ENCODE assay signal across 1 cellular context in the genomic region with DNA sequence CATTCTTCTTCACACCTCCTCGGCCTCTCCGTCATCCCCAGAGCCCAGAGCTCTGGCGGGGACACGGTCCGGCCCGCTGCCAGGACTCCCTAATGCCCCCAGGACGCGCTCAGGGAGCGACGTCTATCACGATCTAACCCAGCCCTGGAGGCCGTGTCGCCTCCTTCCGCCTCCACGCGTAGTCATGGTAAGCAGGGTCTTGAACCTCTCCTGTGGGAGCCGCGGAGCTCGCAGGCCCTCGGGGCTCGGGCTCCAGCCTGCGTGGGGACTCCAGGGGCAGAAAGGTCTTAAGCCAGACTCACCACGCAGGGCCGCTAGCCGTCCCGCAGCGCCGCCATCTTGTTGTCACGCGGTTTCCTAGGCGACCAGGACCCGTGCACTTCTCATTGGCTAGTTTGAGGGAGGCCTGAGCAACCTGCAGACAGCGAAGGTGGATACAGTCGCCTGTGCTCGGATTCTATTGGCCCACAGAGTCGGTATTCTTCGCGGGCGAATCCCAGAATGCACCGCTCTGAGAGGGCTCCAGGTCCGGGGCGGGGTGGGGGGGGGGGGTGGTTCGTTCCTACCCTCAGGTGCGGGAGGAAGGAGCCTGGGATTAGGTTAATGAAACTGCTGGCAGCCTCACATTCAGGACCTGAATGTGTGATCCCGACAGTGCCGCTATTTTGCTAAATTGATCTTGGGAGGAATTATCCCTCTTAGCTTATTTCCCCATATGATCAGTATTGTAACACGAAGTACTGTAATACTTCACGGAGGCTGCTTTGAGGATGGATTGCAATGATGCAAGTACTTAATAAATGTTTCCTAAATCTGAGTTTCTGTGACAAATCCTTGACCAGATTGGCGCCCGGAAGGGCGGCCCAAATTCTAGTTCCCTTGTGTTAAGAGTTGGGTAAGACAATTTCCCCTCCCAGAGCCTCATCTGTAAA.
TF ChIP-seq lines count a peak whose summit lies in the region.

A gene with protein sequence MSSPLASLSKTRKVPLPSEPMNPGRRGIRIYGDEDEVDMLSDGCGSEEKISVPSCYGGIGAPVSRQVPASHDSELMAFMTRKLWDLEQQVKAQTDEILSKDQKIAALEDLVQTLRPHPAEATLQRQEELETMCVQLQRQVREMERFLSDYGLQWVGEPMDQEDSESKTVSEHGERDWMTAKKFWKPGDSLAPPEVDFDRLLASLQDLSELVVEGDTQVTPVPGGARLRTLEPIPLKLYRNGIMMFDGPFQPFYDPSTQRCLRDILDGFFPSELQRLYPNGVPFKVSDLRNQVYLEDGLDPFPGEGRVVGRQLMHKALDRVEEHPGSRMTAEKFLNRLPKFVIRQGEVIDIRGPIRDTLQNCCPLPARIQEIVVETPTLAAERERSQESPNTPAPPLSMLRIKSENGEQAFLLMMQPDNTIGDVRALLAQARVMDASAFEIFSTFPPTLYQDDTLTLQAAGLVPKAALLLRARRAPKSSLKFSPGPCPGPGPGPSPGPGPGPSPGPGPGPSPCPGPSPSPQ (minus strand): TSS at position 347 of the 932 bp plus-strand sequence. CDS start 3,753 bp downstream, outside the sequence.

TF ChIP-seq in K562, 482 proteins besides CTCF, POLR2A, EP300 and RAD21 (continued from another document and continues in another):
- TF ChIP-seq MTA3 (IDR thresholded peaks at IDR 0.05; ENCODE audit: borderline replicate concordance): peak; percentile 20; the same call in 1 of the 2 replicates
- peak; percentile 49; the same call in 1 of the 2 replicates for TF ChIP-seq JUND (IDR thresholded peaks at IDR 0.05; ENCODE audit: borderline replicate concordance, low read depth, low read length)
- TF ChIP-seq JUND (tag; IDR thresholded peaks at IDR 0.05; ENCODE audit: borderline replicate concordance, low read depth, low read length): no peak; the same call in 2 of the 3 replicates
- no peak for TF ChIP-seq SNIP1 (IDR thresholded peaks at IDR 0.05; ENCODE audit: low read depth)
- TF ChIP-seq LEF1 (IDR thresholded peaks at IDR 0.05): 0 out of 2 replicates have a peak, but pooled peaks have one; percentile 49
- 0 out of 2 replicates have a peak, but pooled peaks have one; percentile 60 for TF ChIP-seq ZBTB17 (CRISPR knock-in tag; IDR thresholded peaks at IDR 0.05)
- peak; percentile 46; the same call in 1 of the 2 replicates for TF ChIP-seq NFIC (IDR thresholded peaks at IDR 0.05)
- TF ChIP-seq TEAD1 (CRISPR knock-in tag; IDR thresholded peaks at IDR 0.05): no peak; a peak in 2 of 4 replicates
- TF ChIP-seq, protein P1, sequence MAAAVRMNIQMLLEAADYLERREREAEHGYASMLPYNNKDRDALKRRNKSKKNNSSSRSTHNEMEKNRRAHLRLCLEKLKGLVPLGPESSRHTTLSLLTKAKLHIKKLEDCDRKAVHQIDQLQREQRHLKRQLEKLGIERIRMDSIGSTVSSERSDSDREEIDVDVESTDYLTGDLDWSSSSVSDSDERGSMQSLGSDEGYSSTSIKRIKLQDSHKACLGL (CRISPR knock-in tag; IDR thresholded peaks at IDR 0.05; ENCODE audit: borderline replicate concordance, poor library complexity, severe bottlenecking): peak; percentile 86
- TF ChIP-seq TARDBP (IDR thresholded peaks at IDR 0.05): peak; percentile 24; the same call in 1 of the 2 replicates
- TF ChIP-seq PHF21A (IDR thresholded peaks at IDR 0.05; ENCODE audit: borderline replicate concordance, low read depth): no peak
- no peak; the same call in 1 of the 2 replicates for TF ChIP-seq CEBPG (CRISPR knock-in tag; IDR thresholded peaks at IDR 0.05)
- peak; percentile 24 to 62; a peak in 1 of 4 replicates for TF ChIP-seq CEBPG (tag; conservative IDR thresholded peaks at IDR 0.05 in 1 of 2, IDR thresholded peaks at IDR 0.05 in 1 of 2)
- no peak for TF ChIP-seq ATF1 (CRISPR knock-in tag; IDR thresholded peaks at IDR 0.05)
- peak; percentile 74 for TF ChIP-seq ATF1 (tag; IDR thresholded peaks at IDR 0.05)
- peak; percentile 80 for TF ChIP-seq PHF20 (IDR thresholded peaks at IDR 0.05; ENCODE audit: partially characterized antibody)
- no peak for TF ChIP-seq BCOR (IDR thresholded peaks at IDR 0.05)
- peak; percentile 100 for TF ChIP-seq SAP30 (IDR thresholded peaks at IDR 0.05; ENCODE audit: borderline replicate concordance, insufficient read depth, low read depth, low read length, poor library complexity, severe bottlenecking)
- TF ChIP-seq, protein P2, sequence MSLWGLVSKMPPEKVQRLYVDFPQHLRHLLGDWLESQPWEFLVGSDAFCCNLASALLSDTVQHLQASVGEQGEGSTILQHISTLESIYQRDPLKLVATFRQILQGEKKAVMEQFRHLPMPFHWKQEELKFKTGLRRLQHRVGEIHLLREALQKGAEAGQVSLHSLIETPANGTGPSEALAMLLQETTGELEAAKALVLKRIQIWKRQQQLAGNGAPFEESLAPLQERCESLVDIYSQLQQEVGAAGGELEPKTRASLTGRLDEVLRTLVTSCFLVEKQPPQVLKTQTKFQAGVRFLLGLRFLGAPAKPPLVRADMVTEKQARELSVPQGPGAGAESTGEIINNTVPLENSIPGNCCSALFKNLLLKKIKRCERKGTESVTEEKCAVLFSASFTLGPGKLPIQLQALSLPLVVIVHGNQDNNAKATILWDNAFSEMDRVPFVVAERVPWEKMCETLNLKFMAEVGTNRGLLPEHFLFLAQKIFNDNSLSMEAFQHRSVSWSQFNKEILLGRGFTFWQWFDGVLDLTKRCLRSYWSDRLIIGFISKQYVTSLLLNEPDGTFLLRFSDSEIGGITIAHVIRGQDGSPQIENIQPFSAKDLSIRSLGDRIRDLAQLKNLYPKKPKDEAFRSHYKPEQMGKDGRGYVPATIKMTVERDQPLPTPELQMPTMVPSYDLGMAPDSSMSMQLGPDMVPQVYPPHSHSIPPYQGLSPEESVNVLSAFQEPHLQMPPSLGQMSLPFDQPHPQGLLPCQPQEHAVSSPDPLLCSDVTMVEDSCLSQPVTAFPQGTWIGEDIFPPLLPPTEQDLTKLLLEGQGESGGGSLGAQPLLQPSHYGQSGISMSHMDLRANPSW (CRISPR knock-in tag; IDR thresholded peaks at IDR 0.05): peak; percentile 86; the same call in 1 of the 2 replicates
- TF ChIP-seq ZBTB1 (CRISPR knock-in tag; IDR thresholded peaks at IDR 0.05; ENCODE audit: borderline replicate concordance, low read depth): no peak
- TF ChIP-seq TBP (optimal IDR thresholded peaks at IDR 0.05; ENCODE audit: low read depth, low read length): peak; percentile 64
- no peak for TF ChIP-seq STAT5A (IDR thresholded peaks at IDR 0.05; ENCODE audit: borderline replicate concordance, low read length)
- TF ChIP-seq ZNF175 (CRISPR knock-in tag; IDR thresholded peaks at IDR 0.05; ENCODE audit: low read depth): 0 out of 2 replicates have a peak, but pooled peaks have one; percentile 42
- TF ChIP-seq, protein P3, sequence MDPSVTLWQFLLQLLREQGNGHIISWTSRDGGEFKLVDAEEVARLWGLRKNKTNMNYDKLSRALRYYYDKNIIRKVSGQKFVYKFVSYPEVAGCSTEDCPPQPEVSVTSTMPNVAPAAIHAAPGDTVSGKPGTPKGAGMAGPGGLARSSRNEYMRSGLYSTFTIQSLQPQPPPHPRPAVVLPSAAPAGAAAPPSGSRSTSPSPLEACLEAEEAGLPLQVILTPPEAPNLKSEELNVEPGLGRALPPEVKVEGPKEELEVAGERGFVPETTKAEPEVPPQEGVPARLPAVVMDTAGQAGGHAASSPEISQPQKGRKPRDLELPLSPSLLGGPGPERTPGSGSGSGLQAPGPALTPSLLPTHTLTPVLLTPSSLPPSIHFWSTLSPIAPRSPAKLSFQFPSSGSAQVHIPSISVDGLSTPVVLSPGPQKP (CRISPR knock-in tag; IDR thresholded peaks at IDR 0.05): no peak
- no peak for TF ChIP-seq NFATC3 (IDR thresholded peaks at IDR 0.05)
- TF ChIP-seq KDM5B (IDR thresholded peaks at IDR 0.05; ENCODE audit: insufficient replicate concordance, low read depth, low read length): peak; percentile 58
- peak; percentile 87 for TF ChIP-seq FOXM1 (IDR thresholded peaks at IDR 0.05; ENCODE audit: low read depth)
- TF ChIP-seq FOXM1 (CRISPR knock-in tag; IDR thresholded peaks at IDR 0.05; ENCODE audit: low read depth): peak; percentile 86; the same call in 1 of the 2 replicates
- TF ChIP-seq, protein P4, sequence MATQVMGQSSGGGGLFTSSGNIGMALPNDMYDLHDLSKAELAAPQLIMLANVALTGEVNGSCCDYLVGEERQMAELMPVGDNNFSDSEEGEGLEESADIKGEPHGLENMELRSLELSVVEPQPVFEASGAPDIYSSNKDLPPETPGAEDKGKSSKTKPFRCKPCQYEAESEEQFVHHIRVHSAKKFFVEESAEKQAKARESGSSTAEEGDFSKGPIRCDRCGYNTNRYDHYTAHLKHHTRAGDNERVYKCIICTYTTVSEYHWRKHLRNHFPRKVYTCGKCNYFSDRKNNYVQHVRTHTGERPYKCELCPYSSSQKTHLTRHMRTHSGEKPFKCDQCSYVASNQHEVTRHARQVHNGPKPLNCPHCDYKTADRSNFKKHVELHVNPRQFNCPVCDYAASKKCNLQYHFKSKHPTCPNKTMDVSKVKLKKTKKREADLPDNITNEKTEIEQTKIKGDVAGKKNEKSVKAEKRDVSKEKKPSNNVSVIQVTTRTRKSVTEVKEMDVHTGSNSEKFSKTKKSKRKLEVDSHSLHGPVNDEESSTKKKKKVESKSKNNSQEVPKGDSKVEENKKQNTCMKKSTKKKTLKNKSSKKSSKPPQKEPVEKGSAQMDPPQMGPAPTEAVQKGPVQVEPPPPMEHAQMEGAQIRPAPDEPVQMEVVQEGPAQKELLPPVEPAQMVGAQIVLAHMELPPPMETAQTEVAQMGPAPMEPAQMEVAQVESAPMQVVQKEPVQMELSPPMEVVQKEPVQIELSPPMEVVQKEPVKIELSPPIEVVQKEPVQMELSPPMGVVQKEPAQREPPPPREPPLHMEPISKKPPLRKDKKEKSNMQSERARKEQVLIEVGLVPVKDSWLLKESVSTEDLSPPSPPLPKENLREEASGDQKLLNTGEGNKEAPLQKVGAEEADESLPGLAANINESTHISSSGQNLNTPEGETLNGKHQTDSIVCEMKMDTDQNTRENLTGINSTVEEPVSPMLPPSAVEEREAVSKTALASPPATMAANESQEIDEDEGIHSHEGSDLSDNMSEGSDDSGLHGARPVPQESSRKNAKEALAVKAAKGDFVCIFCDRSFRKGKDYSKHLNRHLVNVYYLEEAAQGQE (CRISPR knock-in tag; IDR thresholded peaks at IDR 0.05; ENCODE audit: low read depth): 0 out of 2 replicates have a peak, but pooled peaks have one; percentile 39
- peak; percentile 75 to 80 for TF ChIP-seq NRF1 (conservative IDR thresholded peaks at IDR 0.05 in 1 of 2, IDR thresholded peaks at IDR 0.05 in 1 of 2)
- TF ChIP-seq ZNF232 (CRISPR knock-in tag; IDR thresholded peaks at IDR 0.05): no peak
- peak; percentile 94 for TF ChIP-seq SIN3B (IDR thresholded peaks at IDR 0.05; ENCODE audit: low read depth)
- TF ChIP-seq FOXJ3 (CRISPR knock-in tag; IDR thresholded peaks at IDR 0.05): peak; percentile 83
- TF ChIP-seq, protein P5, sequence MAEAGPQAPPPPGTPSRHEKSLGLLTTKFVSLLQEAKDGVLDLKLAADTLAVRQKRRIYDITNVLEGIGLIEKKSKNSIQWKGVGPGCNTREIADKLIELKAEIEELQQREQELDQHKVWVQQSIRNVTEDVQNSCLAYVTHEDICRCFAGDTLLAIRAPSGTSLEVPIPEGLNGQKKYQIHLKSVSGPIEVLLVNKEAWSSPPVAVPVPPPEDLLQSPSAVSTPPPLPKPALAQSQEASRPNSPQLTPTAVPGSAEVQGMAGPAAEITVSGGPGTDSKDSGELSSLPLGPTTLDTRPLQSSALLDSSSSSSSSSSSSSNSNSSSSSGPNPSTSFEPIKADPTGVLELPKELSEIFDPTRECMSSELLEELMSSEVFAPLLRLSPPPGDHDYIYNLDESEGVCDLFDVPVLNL (CRISPR knock-in tag; IDR thresholded peaks at IDR 0.05; ENCODE audit: low read depth): peak; percentile 45; the same call in 1 of the 2 replicates
- peak; percentile 92 for TF ChIP-seq BMI1 (IDR thresholded peaks at IDR 0.05; ENCODE audit: low read length)
- TF ChIP-seq CREM (IDR thresholded peaks at IDR 0.05; ENCODE audit: low read depth): peak; percentile 75
- peak; percentile 84 for TF ChIP-seq RBBP5 (IDR thresholded peaks at IDR 0.05; ENCODE audit: borderline replicate concordance, insufficient read depth, low read length, poor library complexity, severe bottlenecking)
- TF ChIP-seq NFYB (IDR thresholded peaks at IDR 0.05; ENCODE audit: extremely low read depth, insufficient read length): peak; percentile 94
- TF ChIP-seq NR2F6 (CRISPR knock-in tag; IDR thresholded peaks at IDR 0.05): no peak
- peak; percentile 82 for TF ChIP-seq FOS (IDR thresholded peaks at IDR 0.05; ENCODE audit: extremely low read depth, insufficient read length)
- TF ChIP-seq RBM22 (IDR thresholded peaks at IDR 0.05; ENCODE audit: low read depth, low read length, poor library complexity, severe bottlenecking): peak; percentile 90
- TF ChIP-seq ETV5 (CRISPR knock-in tag; IDR thresholded peaks at IDR 0.05; ENCODE audit: low read depth): 0 out of 2 replicates have a peak, but pooled peaks have one; percentile 21
- TF ChIP-seq, protein P6, sequence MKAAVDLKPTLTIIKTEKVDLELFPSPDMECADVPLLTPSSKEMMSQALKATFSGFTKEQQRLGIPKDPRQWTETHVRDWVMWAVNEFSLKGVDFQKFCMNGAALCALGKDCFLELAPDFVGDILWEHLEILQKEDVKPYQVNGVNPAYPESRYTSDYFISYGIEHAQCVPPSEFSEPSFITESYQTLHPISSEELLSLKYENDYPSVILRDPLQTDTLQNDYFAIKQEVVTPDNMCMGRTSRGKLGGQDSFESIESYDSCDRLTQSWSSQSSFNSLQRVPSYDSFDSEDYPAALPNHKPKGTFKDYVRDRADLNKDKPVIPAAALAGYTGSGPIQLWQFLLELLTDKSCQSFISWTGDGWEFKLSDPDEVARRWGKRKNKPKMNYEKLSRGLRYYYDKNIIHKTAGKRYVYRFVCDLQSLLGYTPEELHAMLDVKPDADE (conservative IDR thresholded peaks at IDR 0.05; ENCODE audit: control insufficient read depth, low read depth, low read length): peak; percentile 94
